Comparison of ENCODE assay signal across 9 cellular contexts in genomic region chr18:74342416-74343043, GRCh38. TPM values are rescaled to one million over a fixed set of nuclear protein-coding genes. Genes with fewer than 3 reads are reported as not detected.
DNase-seq lines count a peak whose midpoint lies in the region; ATAC-seq and TF ChIP-seq lines count a peak whose summit lies in the region.
"Had no signal": no experiment of that assay in that cellular context is flagged by ENCODE, and none has a peak within 500 bp of the region (broad histone marks: within the 10 kb centered on the region; RNA-seq: fewer than 3 reads in every experiment).

No MANE protein-coding gene starts in this region.

- no peak overlapping the region for H3K4me3 Mint-ChIP-seq in endodermal cell
- H3K4me3 Mint-ChIP-seq in nephron progenitor cell, result no peak overlapping the region

- DNase-seq in DMS79 treated with DMSO at 0.1 percent for 48 hours (lab: John Stamatoyannopoulos, UW) (peak; percentile 33), DMS79 (lab: John Stamatoyannopoulos, UW) (no peak), HUDEP-2 (lab: John Stamatoyannopoulos, UW; ENCODE audit: unreplicated experiment in 76 of 76) (peak in 50 of 76 experiments; percentile 2 to 79 (median 48)), RKO (ENCODE audit: low spot score) (peak; percentile 77), endodermal cell (no peak), nephron progenitor cell (peak; percentile 20), cerebellar nuclear complex (lab: John Stamatoyannopoulos, UW) (no peak)

- H3K4me1 Mint-ChIP-seq in endodermal cell (no peaks in the 10 kb centered on the region), nephron progenitor cell (peaks cover 4% of the 10 kb centered on the region)

- H3K36me3 Mint-ChIP-seq in endodermal cell (ENCODE audit: low read depth) (no peaks in the 10 kb centered on the region), nephron progenitor cell (ENCODE audit: low read depth) (no peaks in the 10 kb centered on the region)

- H3K9me3 Mint-ChIP-seq in endodermal cell (no peaks in the 10 kb centered on the region), nephron progenitor cell (no peaks in the 10 kb centered on the region)

- H3K27me3 ChIP-seq in endodermal cell (ENCODE audit: control insufficient read depth, insufficient read depth, low read length, poor library complexity, severe bottlenecking), result peaks cover 9% of the 10 kb centered on the region
- H3K27me3 ChIP-seq: BLaER1 had no signal

- H3K27ac Mint-ChIP-seq in endodermal cell, result no peak overlapping the region
- H3K27ac Mint-ChIP-seq in nephron progenitor cell, result no peak overlapping the region

- no peak for ATAC-seq in HG03039 (IDR thresholded peaks at IDR 0.05; ENCODE audit: unreplicated experiment)

- WGBS in endodermal cell (ENCODE audit: insufficient coverage in 1 of 2, insufficient read length in 1 of 2), 2 experiments, result 21% methylated on average over 3 of the region's 4 CpGs; no CpG with 5 or more reads in 1 of the 2 experiments

- H3K27ac ChIP-seq in endodermal cell (ENCODE audit: low read depth, low read length), result no peak overlapping the region
- H3K27ac ChIP-seq: BLaER1 had no signal

- H3K36me3 ChIP-seq in endodermal cell (ENCODE audit: control insufficient read depth, insufficient read depth, low read length), result no peaks in the 10 kb centered on the region
- H3K36me3 ChIP-seq: BLaER1 had no signal

- no peaks in the 10 kb centered on the region for H3K27me3 Mint-ChIP-seq in endodermal cell (ENCODE audit: insufficient read depth)
- H3K27me3 Mint-ChIP-seq in nephron progenitor cell (ENCODE audit: low read depth, poor library complexity), result no peaks in the 10 kb centered on the region

- no peaks in the 10 kb centered on the region for H3K9me3 ChIP-seq in endodermal cell (ENCODE audit: control insufficient read depth, low read length)
- H3K9me3 ChIP-seq: BLaER1 had no signal

- H3K4me1 ChIP-seq in endodermal cell (ENCODE audit: control insufficient read depth, insufficient read depth, low read length), result no peaks in the 10 kb centered on the region

- H3K4me3 ChIP-seq in endodermal cell (ENCODE audit: low read length), result no peak overlapping the region
- H3K4me3 ChIP-seq: BLaER1 had no signal

- TF ChIP-seq CTCF in endodermal cell (conservative IDR thresholded peaks at IDR 0.05) (peak; percentile 91), nephron progenitor cell (IDR thresholded peaks at IDR 0.05) (peak; percentile 76)

- H3K9ac ChIP-seq in endodermal cell (ENCODE audit: extremely low read depth, low read length, poor library complexity, severe bottlenecking), result no peak overlapping the region
- H3K9ac ChIP-seq: BLaER1 had no signal

RNA-seq across cellular contexts. Expression of gene C18orf63, which starts 26.9 kb away (rescaled TPM):
- not detected for total RNA-seq in endodermal cell
- not detected for polyA plus RNA-seq in endodermal cell (2013, experiment 1 of 2)
- not detected for polyA plus RNA-seq in endodermal cell (2013, experiment 2 of 2)

RNA-seq across cellular contexts. Expression of gene CYB5A, which starts 50.8 kb away (rescaled TPM):
- total RNA-seq in endodermal cell, result 100 to 1,000 TPM in 1 of 2 donors, 10 to 100 TPM in 1; 72.6 to 124 TPM
- 63.3 TPM for polyA plus RNA-seq in endodermal cell (2013, experiment 1 of 2)
- polyA plus RNA-seq in endodermal cell (2013, experiment 2 of 2), result 48.4 TPM

Comparison
In these comparisons a context has a peak if more than half of its experiments do, and no peak if none do; other contexts are left out.
1. DNase-seq: peak in DMS79 treated with DMSO at 0.1 percent for 48 hours (single experiment), HUDEP-2 (50 of 76), RKO (single experiment) and nephron progenitor cell (single experiment); none in DMS79 (single experiment), endodermal cell (single experiment) and cerebellar nuclear complex (0 of 2).